24 cellular contexts compared by ENCODE assay signal in the genomic region with DNA sequence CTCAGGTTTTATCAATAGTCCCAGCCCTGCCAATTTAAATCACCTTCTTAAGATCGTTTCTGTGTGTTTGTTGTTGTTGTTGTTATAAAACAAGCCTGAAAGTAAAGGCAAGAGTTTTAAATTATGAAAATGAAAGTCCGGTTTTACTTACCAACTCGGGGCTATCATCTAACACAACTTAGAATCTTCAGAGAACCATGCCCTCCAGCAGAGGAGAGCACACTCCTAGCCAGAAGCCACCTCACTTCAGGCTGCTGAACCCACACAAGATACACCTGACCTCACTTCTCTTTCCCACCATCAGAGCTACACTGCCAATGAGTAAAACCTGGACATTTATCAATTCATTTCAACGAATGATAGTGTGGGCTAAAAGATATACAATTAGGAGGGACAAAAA.
A peak's percentile ranks its signal among the peaks of the same experiment; 100 is the strongest.
DNase-seq lines count a peak whose midpoint lies in the region; ATAC-seq, FAIRE-seq and TF ChIP-seq lines count a peak whose summit lies in the region.
"Had no signal": no experiment of that assay in that cellular context is flagged by ENCODE, and none has a peak within 500 bp of the region (broad histone marks: within the 10 kb centered on the region; RNA-seq: fewer than 3 reads in every experiment).

No MANE protein-coding gene starts in this region.

- no peaks in the 10 kb centered on the region for H3F3A ChIP-seq in MM.1S (ENCODE audit: insufficient read depth, low read length)

- ATAC-seq in GM12878 (no peak), HG02852 (IDR thresholded peaks at IDR 0.05; ENCODE audit: unreplicated experiment) (no peak), HG03095 (IDR thresholded peaks at IDR 0.05; ENCODE audit: unreplicated experiment) (no peak)

- no peaks in the 10 kb centered on the region for H3K9me2 ChIP-seq in MM.1S (replicated peaks; ENCODE audit: insufficient read depth, low read length)

- in situ Hi-C loops in GM12878 (cut with MboI): no loop called here

- peak overlapping the region; percentile 54 for H3K4me2 ChIP-seq in MM.1S (ENCODE audit: low read depth, low read length)
- H3K4me2 ChIP-seq in GM12878 (ENCODE audit: control insufficient read depth, insufficient read depth): no peak overlapping the region
- H3K4me2 ChIP-seq: BLaER1 had no signal

- H3K27ac ChIP-seq in MM.1S (ENCODE audit: low read length) (peak overlapping the region; percentile 5; the same call in 1 of the 2 replicates), GM12878 (ENCODE audit: control insufficient read depth, insufficient read depth) (no peak overlapping the region)
- H3K27ac ChIP-seq: BLaER1 had no signal

- no peak for TF ChIP-seq EP300 in GM12878 (IDR thresholded peaks at IDR 0.05; ENCODE audit: borderline replicate concordance in 1 of 2, control insufficient read depth in 1 of 2, low read depth in 2 of 2, low read length in 2 of 2)

- peak overlapping the region; percentile 25; the same call in 1 of the 2 replicates for H3K4me3 ChIP-seq in MM.1S (ENCODE audit: low read length)
- no peak overlapping the region for H3K4me3 ChIP-seq in GM12878
- H3K4me3 ChIP-seq: BLaER1 had no signal

- 14% methylated on average over 4 of the region's 4 CpGs for WGBS in GM12878 (ENCODE audit: insufficient coverage, insufficient replicate concordance, low lambda C conversion rate, missing lambda C conversion rate)

- DNase-seq in MM.1S (peak; percentile 62), GM12878 (ENCODE audit: low read depth, low spot score) (no peak), HUDEP-2 (lab: John Stamatoyannopoulos, UW; ENCODE audit: unreplicated experiment in 76 of 76) (no peak)
- DNase-seq: 8988T; ACHN; BE2C; C1 segment of cervical spinal cord; CD4-positive, alpha-beta memory T cell; CD4-positive, CD25-positive, alpha-beta regulatory T cell; CD8-positive, alpha-beta memory T cell; COR-L47; DMS 273 treated with DMSO at 0.1 percent for 48 hours; DMS153; DMS53; DMS79; DND-41; EL; GDM1 had no signal

- RAD21 ChIA-PET in GM12878 (lab: Charles Lee; ENCODE audit: unreplicated experiment): no interaction called here

- no peak overlapping the region for H2AFZ ChIP-seq in MM.1S (ENCODE audit: low read length)
- no peak overlapping the region for H2AFZ ChIP-seq in GM12878 (ENCODE audit: control insufficient read depth, low read depth, low read length)

- H3K36me3 ChIP-seq in MM.1S (replicated peaks; ENCODE audit: insufficient read depth, low read length) (no peaks in the 10 kb centered on the region), GM12878 (ENCODE audit: control insufficient read depth in 2 of 2, insufficient read depth in 2 of 2, low read length in 1 of 2) (no peaks in the 10 kb centered on the region)
- H3K36me3 ChIP-seq: BE2C, BLaER1 had no signal

- no TSS peak for BruUV-seq in GM12878 (replicated peaks; lab: Mats Ljungman, UMichigan)

- TF ChIP-seq CTCF in MM.1S (IDR thresholded peaks at IDR 0.05; ENCODE audit: low read length) (no peak), GM12878 (IDR thresholded peaks at IDR 0.05 in 2 of 3, conservative IDR thresholded peaks at IDR 0.05 in 1 of 3; ENCODE audit: control insufficient read depth in 2 of 3, extremely low read depth in 1 of 3, insufficient read depth in 1 of 3, low read depth in 3 of 3, low read length in 3 of 3) (no peak)

- SMC1A ChIA-PET in GM12878 (lab: Charles Lee; ENCODE audit: uncharacterized antibody, unreplicated experiment): no interaction called here

- H4K20me1 ChIP-seq in MM.1S (ENCODE audit: insufficient read depth, low read length) (no peaks in the 10 kb centered on the region), GM12878 (ENCODE audit: control insufficient read depth, insufficient read depth) (no peaks in the 10 kb centered on the region)
- H4K20me1 ChIP-seq: BLaER1 had no signal

- CTCF ChIA-PET in GM12878 (lab: Yijun Ruan, JAX): no interaction called here

- POLR2A ChIA-PET in GM12878 (lab: Charles Lee): no interaction called here

- no peaks in the 10 kb centered on the region for H3K79me2 ChIP-seq in MM.1S (ENCODE audit: low read length)
- H3K79me2 ChIP-seq in GM12878 (ENCODE audit: control insufficient read depth, insufficient read depth, low read length): no peaks in the 10 kb centered on the region

- H3K27me3 ChIP-seq in MM.1S (replicated peaks; ENCODE audit: insufficient read depth, low read length) (no peaks in the 10 kb centered on the region), GM12878 (replicated peaks in 1 of 2; ENCODE audit: control insufficient read depth in 2 of 2, insufficient read depth in 2 of 2, low read length in 1 of 2) (no peaks in the 10 kb centered on the region)
- H3K27me3 ChIP-seq: BE2C, BLaER1 had no signal

- no peaks in the 10 kb centered on the region for H3K9me3 ChIP-seq in MM.1S (replicated peaks; ENCODE audit: insufficient read depth, low read length)
- H3K9me3 ChIP-seq in GM12878 (replicated peaks; ENCODE audit: control insufficient read depth, insufficient read depth, low read length): no peaks in the 10 kb centered on the region
- H3K9me3 ChIP-seq: BE2C had no signal

- peak; percentile 18 for FAIRE-seq in GM12878 (lab: Jason Lieb, UNC)
- FAIRE-seq: A204.1, GM12891, GM19239 had no signal

- intact Hi-C loops in GM12878 (cut with micrococcal nuclease; ENCODE audit: unreplicated experiment): no loop called here

- no peak for TF ChIP-seq POLR2A in GM12878 (IDR thresholded peaks at IDR 0.05; ENCODE audit: low read depth, low read length)

- H3K9ac ChIP-seq in MM.1S (ENCODE audit: low read length) (no peak overlapping the region; the same call in 1 of the 2 replicates), GM12878 (ENCODE audit: control insufficient read depth, insufficient read depth, low read length) (no peak overlapping the region)
- H3K9ac ChIP-seq: BLaER1 had no signal

- TF ChIP-seq RAD21 in GM12878 (IDR thresholded peaks at IDR 0.05; ENCODE audit: insufficient read depth, low read depth, low read length): no peak

- H3K4me1 ChIP-seq in MM.1S (ENCODE audit: low read length): no peaks in the 10 kb centered on the region
- no peaks in the 10 kb centered on the region for H3K4me1 ChIP-seq in GM12878 (ENCODE audit: control insufficient read depth, insufficient read depth, low read length)
- H3K4me1 ChIP-seq: BE2C, BLaER1 had no signal

TF ChIP-seq in GM12878, 131 proteins besides CTCF, POLR2A, EP300 and RAD21:
- TF ChIP-seq RCOR1 (conservative IDR thresholded peaks at IDR 0.05; ENCODE audit: low read depth, low read length) (no peak), RAD51 (IDR thresholded peaks at IDR 0.05) (no peak), SP1 (IDR thresholded peaks at IDR 0.05; ENCODE audit: low read depth, low read length) (no peak), SREBF1 (IDR thresholded peaks at IDR 0.05; ENCODE audit: low read length) (no peak), BACH1 (IDR thresholded peaks at IDR 0.05; ENCODE audit: borderline replicate concordance) (no peak), ZNF622 (IDR thresholded peaks at IDR 0.05) (no peak), STAT3 (IDR thresholded peaks at IDR 0.05; ENCODE audit: low read depth, low read length) (no peak), NFIC (IDR thresholded peaks at IDR 0.05; ENCODE audit: low read depth, low read length) (no peak)
